ENCODE assay signal across 24 cellular contexts in the genomic region with DNA sequence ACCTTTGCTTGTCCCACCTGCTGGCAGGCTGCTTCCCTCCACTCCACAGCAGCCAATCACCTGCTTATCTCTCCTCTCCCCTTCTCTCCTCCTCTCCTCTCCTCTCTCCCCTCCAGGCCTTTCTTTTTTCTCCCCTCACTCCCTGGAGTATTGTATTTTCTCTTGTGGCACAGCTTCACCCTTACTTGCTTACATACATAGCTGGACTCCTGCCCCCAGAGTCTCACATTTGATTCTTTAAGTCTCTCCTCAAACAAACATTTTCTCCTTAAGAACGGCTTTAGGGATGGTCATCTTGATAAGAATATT. TPM values are rescaled to one million over a fixed set of nuclear protein-coding genes. Genes with fewer than 3 reads are reported as not detected.
"Had no signal": no experiment of that assay in that cellular context is flagged by ENCODE, and none has a peak within 500 bp of the region (broad histone marks: within the 10 kb centered on the region; RNA-seq: fewer than 3 reads in every experiment).

No MANE protein-coding gene starts in this region.

- H3K27me3 ChIP-seq: brain microvascular endothelial cell, colonic mucosa, hepatocyte, neutrophil, pancreas, right lobe of liver, suprapubic skin, vagina had no signal

- H3K36me3 ChIP-seq: brain microvascular endothelial cell, colonic mucosa, neutrophil, pancreas, right lobe of liver, suprapubic skin, vagina had no signal

- H3K9me3 Mint-ChIP-seq: natural killer cell had no signal

- H3K4me3 Mint-ChIP-seq: central memory CD8-positive, alpha-beta T cell; endodermal cell; natural killer cell; stimulated activated naive CD8-positive, alpha-beta T cell treated with anti-CD3 and anti-CD28 coated beads, Interleukin-15, amount 100 ng/mL, for 72 hours had no signal

- H3K4me1 ChIP-seq: colonic mucosa, pancreas, right lobe of liver, vagina had no signal

- FAIRE-seq: pancreas, small intestine had no signal

- DNase-seq: activated CD4-positive, alpha-beta T cell treated with anti-CD3 and anti-CD28 coated beads for 4 hours; activated gamma-delta T cell; activated T-cell treated with anti-CD3 and anti-CD28 coated beads, Interleukin-2, amount 50 U/mL, for 72 hours; aorta; brain microvascular endothelial cell; colonic mucosa; endodermal cell; foreskin fibroblast; mesenchymal stem cell; mucosa of descending colon; natural killer cell; pancreas; right lobe of liver; small intestine; stimulated activated CD4-positive, alpha-beta T cell treated with anti-CD3 and anti-CD28 coated beads, Interleukin-15, amount 100 ng/mL, for 24 hours; stimulated activated CD4-positive, alpha-beta T cell treated with anti-CD3 and anti-CD28 coated beads, Interleukin-2, amount 100 ng/mL, for 48 hours; stimulated activated naive CD8-positive, alpha-beta T cell treated with anti-CD3 and anti-CD28 coated beads, Interleukin-15, amount 100 ng/mL, for 72 hours; trophoblast cell had no signal

- H3K79me2 ChIP-seq: hepatocyte had no signal

- ATAC-seq: mucosa of descending colon, natural killer cell had no signal

- H2AFZ ChIP-seq: hepatocyte had no signal

- H3K27ac Mint-ChIP-seq: activated T-cell treated with anti-CD3 and anti-CD28 coated beads, Interleukin-2, amount 50 U/mL, for 72 hours; endodermal cell had no signal

- H3K36me3 Mint-ChIP-seq: natural killer cell had no signal

- H3K9me3 ChIP-seq: colonic mucosa, mucosa of descending colon, neutrophil, pancreas, right lobe of liver, suprapubic skin, vagina had no signal

- H3K27ac ChIP-seq: brain microvascular endothelial cell, colonic mucosa, epithelial cell of prostate, hepatocyte, neutrophil, pancreas, right lobe of liver, suprapubic skin, vagina had no signal

- H3K27me3 Mint-ChIP-seq: stimulated activated naive CD8-positive, alpha-beta T cell treated with anti-CD3 and anti-CD28 coated beads, Interleukin-15, amount 100 ng/mL, for 72 hours had no signal

- H3K4me2 ChIP-seq: hepatocyte had no signal

- H3K4me3 ChIP-seq: colonic mucosa, hepatocyte, mucosa of descending colon, pancreas, right lobe of liver, suprapubic skin, vagina had no signal

RNA-seq across cellular contexts. Expression of a gene that starts 3.6 kb away (rescaled TPM):
- total RNA-seq: endodermal cell had no signal
